19 cellular contexts compared by ENCODE assay signal in genomic region chr9:37141015-37141414, GRCh38. TPM values are rescaled to one million over a fixed set of nuclear protein-coding genes. Genes with fewer than 3 reads are reported as not detected.
A peak's percentile ranks its signal among the peaks of the same experiment; 100 is the strongest.
DNase-seq lines count a peak whose midpoint lies in the region; ATAC-seq, FAIRE-seq and TF ChIP-seq lines count a peak whose summit lies in the region.
"Had no signal": no experiment of that assay in that cellular context is flagged by ENCODE, and none has a peak within 500 bp of the region (broad histone marks: within the 10 kb centered on the region; RNA-seq: fewer than 3 reads in every experiment).

No MANE protein-coding gene starts in this region.

- no peaks in the 10 kb centered on the region for H3K9me3 Mint-ChIP-seq in stimulated activated memory B cell treated with anti-CD40 and anti-IgM and Interleukin-4, amounts not matched to agents 10 μg/mL and 1 μg/mL and 100 μg/mL, for 72 hours
- no peaks in the 10 kb centered on the region for H3K9me3 Mint-ChIP-seq in stimulated activated naive CD8-positive, alpha-beta T cell treated with anti-CD3 and anti-CD28 coated beads, Interleukin-15, amount 100 ng/mL, for 72 hours

- no peaks in the 10 kb centered on the region for H3K27me3 Mint-ChIP-seq in stimulated activated memory B cell treated with anti-CD40 and anti-IgM and Interleukin-4, amounts not matched to agents 10 μg/mL and 1 μg/mL and 100 μg/mL, for 72 hours
- no peaks in the 10 kb centered on the region for H3K27me3 Mint-ChIP-seq in stimulated activated naive CD8-positive, alpha-beta T cell treated with anti-CD3 and anti-CD28 coated beads, Interleukin-15, amount 100 ng/mL, for 72 hours

- peak overlapping the region; percentile 22 for H3K4me3 Mint-ChIP-seq in stimulated activated memory B cell treated with anti-CD40 and anti-IgM and Interleukin-4, amounts not matched to agents 10 μg/mL and 1 μg/mL and 100 μg/mL, for 72 hours
- no peak overlapping the region for H3K4me3 Mint-ChIP-seq in stimulated activated naive CD8-positive, alpha-beta T cell treated with anti-CD3 and anti-CD28 coated beads, Interleukin-15, amount 100 ng/mL, for 72 hours

- CTCF ChIA-PET in GM12878 (lab: Yijun Ruan, JAX), result interaction anchor here (1.5 kb wide), 1 partner anchor 145 kb away, joined by 4 read pairs; no protein-coding TSS in a partner anchor

- SMC1A ChIA-PET in GM12878 (lab: Charles Lee; ENCODE audit: uncharacterized antibody, unreplicated experiment), result interaction anchor here (1.9 to 2.1 kb wide), 2 partner anchors 16 to 161 kb away, joined by 4 to 7 read pairs; no protein-coding TSS in a partner anchor

- H3K4me3 ChIP-seq in DOHH2 (ENCODE audit: low read length), result no peak overlapping the region
- H3K4me3 ChIP-seq in GM12878, result peak overlapping the region; percentile 54; the same call in 1 of the 2 replicates
- H3K4me3 ChIP-seq: K562, MG63 had no signal

- TF ChIP-seq RAD21 in GM12878 (IDR thresholded peaks at IDR 0.05; ENCODE audit: insufficient read depth, low read depth, low read length), result no peak

- POLR2A ChIA-PET in GM12878 (lab: Charles Lee), result interaction anchor here (1.2 kb wide), 1 partner anchor 20 kb away, joined by 4 read pairs; no protein-coding TSS in a partner anchor

- peaks cover 85% of the 10 kb centered on the region for H3K4me1 ChIP-seq in DOHH2 (ENCODE audit: control insufficient read depth, low read length)
- H3K4me1 ChIP-seq in GM12878 (ENCODE audit: control insufficient read depth, insufficient read depth, low read length), result peaks cover 28% of the 10 kb centered on the region

- H4K20me1 ChIP-seq in DOHH2 (ENCODE audit: control insufficient read depth, insufficient read depth, low read depth, low read length) (no peaks in the 10 kb centered on the region), GM12878 (ENCODE audit: control insufficient read depth, insufficient read depth) (no peaks in the 10 kb centered on the region)

- H2AFZ ChIP-seq in GM12878 (ENCODE audit: control insufficient read depth, low read depth, low read length), result no peak overlapping the region

- TF ChIP-seq EP300 in GM12878 (IDR thresholded peaks at IDR 0.05; ENCODE audit: borderline replicate concordance in 1 of 2, control insufficient read depth in 1 of 2, low read depth in 2 of 2, low read length in 2 of 2), result no peak

- no peaks in the 10 kb centered on the region for H3K27me3 ChIP-seq in DOHH2 (ENCODE audit: control insufficient read depth, low read length)
- no peaks in the 10 kb centered on the region for H3K27me3 ChIP-seq in GM12878 (replicated peaks in 1 of 2; ENCODE audit: control insufficient read depth in 2 of 2, insufficient read depth in 2 of 2, low read length in 1 of 2)
- H3K27me3 ChIP-seq: MG63 had no signal

- DNase-seq in NAMALWA (ENCODE audit: low spot score) (peak; percentile 60), GM12878 (ENCODE audit: low read depth, low spot score) (no peak), pons (ENCODE audit: low spot score) (no peak)
- no peak for DNase-seq in stimulated activated CD4-positive, alpha-beta T cell treated with anti-CD3 and anti-CD28 coated beads, Interleukin-1b, Interleukin-23, amount 100 ng/mL, for 48 hours
- no peak for DNase-seq in stimulated activated naive CD8-positive, alpha-beta T cell treated with anti-CD3 and anti-CD28 coated beads, Interleukin-15, amount 100 ng/mL, for 72 hours
- DNase-seq: Calu3, DMS79 treated with DMSO at 0.1 percent for 48 hours, H7, MG63, NCI-H2029, NCI-H446, NCI-H524 treated with DMSO at 0.1 percent for 48 hours, NCI-H774, SHP77 had no signal

- H3K9me3 ChIP-seq in DOHH2 (ENCODE audit: control insufficient read depth, insufficient read depth, low read length), result no peaks in the 10 kb centered on the region
- no peaks in the 10 kb centered on the region; the same call in 1 of the 3 replicates for H3K9me3 ChIP-seq in GM12878 (replicated peaks; ENCODE audit: control insufficient read depth, insufficient read depth, low read length)
- H3K9me3 ChIP-seq: MG63 had no signal

- peaks cover 45% of the 10 kb centered on the region for H3K4me1 Mint-ChIP-seq in stimulated activated memory B cell treated with anti-CD40 and anti-IgM and Interleukin-4, amounts not matched to agents 10 μg/mL and 1 μg/mL and 100 μg/mL, for 72 hours
- peaks cover 50% of the 10 kb centered on the region for H3K4me1 Mint-ChIP-seq in stimulated activated naive CD8-positive, alpha-beta T cell treated with anti-CD3 and anti-CD28 coated beads, Interleukin-15, amount 100 ng/mL, for 72 hours

- no peak for TF ChIP-seq CTCF in DOHH2 (IDR thresholded peaks at IDR 0.05; ENCODE audit: low read depth, low read length, poor library complexity, severe bottlenecking)
- TF ChIP-seq CTCF in GM12878 (IDR thresholded peaks at IDR 0.05 in 2 of 3, conservative IDR thresholded peaks at IDR 0.05 in 1 of 3; ENCODE audit: control insufficient read depth in 2 of 3, extremely low read depth in 1 of 3, insufficient read depth in 1 of 3, low read depth in 3 of 3, low read length in 3 of 3), result no peak

- peak; percentile 43 for ATAC-seq in GM12878
- peak; percentile 45 for ATAC-seq in stimulated activated memory B cell treated with anti-CD40 and anti-IgM and Interleukin-4, amounts not matched to agents 10 μg/mL and 1 μg/mL and 100 μg/mL, for 72 hours
- no peak for ATAC-seq in stimulated activated naive CD8-positive, alpha-beta T cell treated with anti-CD3 and anti-CD28 coated beads, Interleukin-15, amount 100 ng/mL, for 72 hours
- ATAC-seq: K562 had no signal

- 35% methylated on average over 2 of the region's 2 CpGs for WGBS in GM12878 (ENCODE audit: insufficient coverage, insufficient replicate concordance, low lambda C conversion rate, missing lambda C conversion rate)

- H3K9ac ChIP-seq in GM12878 (ENCODE audit: control insufficient read depth, insufficient read depth, low read length), result no peak overlapping the region

- H3K4me2 ChIP-seq in DOHH2 (ENCODE audit: low read length) (peak overlapping the region; percentile 21; the same call in 1 of the 2 replicates), GM12878 (ENCODE audit: control insufficient read depth, insufficient read depth) (no peak overlapping the region; the same call in 1 of the 2 replicates)

- no peak for FAIRE-seq in GM12878 (lab: Jason Lieb, UNC)
- FAIRE-seq: HTR-8/SVneo, K562 had no signal

- H3K79me2 ChIP-seq in DOHH2 (ENCODE audit: control insufficient read depth, low read length), result peaks cover 85% of the 10 kb centered on the region
- peaks cover 96% of the 10 kb centered on the region for H3K79me2 ChIP-seq in GM12878 (ENCODE audit: control insufficient read depth, insufficient read depth, low read length)

- H3K9me2 ChIP-seq in DOHH2 (replicated peaks; ENCODE audit: control insufficient read depth, low read length), result no peaks in the 10 kb centered on the region

- peaks cover 56% of the 10 kb centered on the region for H3K36me3 ChIP-seq in DOHH2 (ENCODE audit: control insufficient read depth, low read length)
- no peaks in the 10 kb centered on the region; a peak in 1 of 4 replicates for H3K36me3 ChIP-seq in GM12878 (ENCODE audit: control insufficient read depth in 2 of 2, insufficient read depth in 2 of 2, low read length in 1 of 2)
- H3K36me3 ChIP-seq: MG63 had no signal

- no TSS peak for BruUV-seq in GM12878 (replicated peaks; lab: Mats Ljungman, UMichigan)

- RAD21 ChIA-PET in GM12878 (lab: Charles Lee; ENCODE audit: unreplicated experiment), result interaction anchor here (1.0 kb wide), 1 partner anchor 51 kb away, joined by 3 read pairs; no protein-coding TSS in a partner anchor

- no peak for TF ChIP-seq POLR2A in GM12878 (IDR thresholded peaks at IDR 0.05; ENCODE audit: low read depth, low read length)

- H3K27ac Mint-ChIP-seq in stimulated activated memory B cell treated with anti-CD40 and anti-IgM and Interleukin-4, amounts not matched to agents 10 μg/mL and 1 μg/mL and 100 μg/mL, for 72 hours, result no peak overlapping the region
- H3K27ac Mint-ChIP-seq in stimulated activated naive CD8-positive, alpha-beta T cell treated with anti-CD3 and anti-CD28 coated beads, Interleukin-15, amount 100 ng/mL, for 72 hours, result no peak overlapping the region

- peaks cover 36% of the 10 kb centered on the region for H3K36me3 Mint-ChIP-seq in stimulated activated memory B cell treated with anti-CD40 and anti-IgM and Interleukin-4, amounts not matched to agents 10 μg/mL and 1 μg/mL and 100 μg/mL, for 72 hours

- H3K27ac ChIP-seq in DOHH2 (ENCODE audit: low read depth, low read length) (no peak overlapping the region), GM12878 (ENCODE audit: control insufficient read depth, insufficient read depth) (peak overlapping the region; percentile 62)
- H3K27ac ChIP-seq: RWPE1 had no signal

- in situ Hi-C loops in GM12878 (cut with MboI), result no loop called here

- peaks cover 35% of the 10 kb centered on the region for H3F3A ChIP-seq in DOHH2 (ENCODE audit: control insufficient read depth, insufficient read depth)

- intact Hi-C loops in GM12878 (cut with micrococcal nuclease; ENCODE audit: unreplicated experiment), result loop anchor here (2.0 kb wide), 2 partner anchors 20 to 230 kb away; partner anchors contain the start of gene ZCCHC7

TF ChIP-seq in GM12878, 131 proteins besides CTCF, POLR2A, EP300 and RAD21 (continues in another document):
- TF ChIP-seq MAX (IDR thresholded peaks at IDR 0.05; ENCODE audit: low read depth, low read length), result no peak
- no peak for TF ChIP-seq FOS (IDR thresholded peaks at IDR 0.05; ENCODE audit: borderline replicate concordance, extremely low read depth, insufficient read length)

RNA-seq across cellular contexts. Expression of gene ZCCHC7, which starts 20.6 kb away (rescaled TPM):
- total RNA-seq in GM12878 (2013; cell fraction: nucleolus; rRNA removed), result 289 and 299 TPM in 2 replicates
- total RNA-seq in GM12878 (2014; rRNA removed), result 42.9 and 48.0 TPM in 2 replicates
- total RNA-seq in GM12878 (2014; rRNA removed; fragmentation: Illumina TruSeq; extraction: Trizol), result 73.6 and 75.8 TPM in 2 replicates
- total RNA-seq in GM12878 (2021), result 45.8 and 49.9 TPM in 2 replicates
- polyA plus RNA-seq in GM12878 (2011; ENCODE audit: low read depth), result 22.6 TPM
- 178 and 200 TPM in 2 replicates for polyA plus RNA-seq in GM12878 (2011; rRNA removed)
- 140 and 169 TPM in 2 replicates for polyA plus RNA-seq in GM12878 (2011; cell fraction: cytosol; rRNA removed)
- polyA plus RNA-seq in GM12878 (2011; cell fraction: nucleus; rRNA removed), result 86.0 and 107 TPM in 2 replicates
- 33.6 and 39.7 TPM in 2 replicates for polyA plus RNA-seq in GM12878 (2012)
- polyA plus RNA-seq in GM12878 (2014; fragmentation: Illumina TruSeq; extraction: Trizol), result 87.6 and 112 TPM in 2 replicates
- polyA plus RNA-seq in GM12878 (2014; fragmentation: Nextera tagmentation; extraction: Ambion mirVana), result 10 to 100 TPM; 58.6 to 60.8 TPM
- polyA plus RNA-seq in GM12878 (2014; rRNA removed), result 34.2 and 45.1 TPM in 2 replicates
- 10 to 100 TPM; 46.2 to 48.1 TPM for polyA plus RNA-seq in GM12878 (2016; fragmentation: Nextera tagmentation; extraction: Ambion mirVana)
- 214 and 217 TPM in 2 replicates for polyA minus RNA-seq in GM12878 (2011; rRNA and poly(A)+ RNA removed)
- 55.5 and 64.1 TPM in 2 replicates for polyA minus RNA-seq in GM12878 (2011; cell fraction: cytosol; rRNA and poly(A)+ RNA removed)
- 75.1 and 94.9 TPM in 2 replicates for polyA minus RNA-seq in GM12878 (2011; cell fraction: nucleus; rRNA and poly(A)+ RNA removed)
